In genomic region chr9:134026561-134026960, GRCh38 we compare ENCODE assay signal across 1 cellular context.
TF ChIP-seq lines count a peak whose summit lies in the region.

No MANE protein-coding gene starts in this region.

TF ChIP-seq in GM12878, 131 proteins besides CTCF, POLR2A, EP300 and RAD21:
- TF ChIP-seq MEF2B (IDR thresholded peaks at IDR 0.05; ENCODE audit: partially characterized antibody, poor library complexity, severe bottlenecking): no peak
- TF ChIP-seq MTA2 (IDR thresholded peaks at IDR 0.05; ENCODE audit: low read depth): no peak
- TF ChIP-seq ATF7 (IDR thresholded peaks at IDR 0.05; ENCODE audit: low read depth): no peak
- TF ChIP-seq SKIL (IDR thresholded peaks at IDR 0.05; ENCODE audit: low read depth, poor library complexity, severe bottlenecking): no peak
- no peak for TF ChIP-seq BMI1 (IDR thresholded peaks at IDR 0.05; ENCODE audit: borderline replicate concordance)
